Comparison of ENCODE assay signal across 10 cellular contexts in the genomic region with DNA sequence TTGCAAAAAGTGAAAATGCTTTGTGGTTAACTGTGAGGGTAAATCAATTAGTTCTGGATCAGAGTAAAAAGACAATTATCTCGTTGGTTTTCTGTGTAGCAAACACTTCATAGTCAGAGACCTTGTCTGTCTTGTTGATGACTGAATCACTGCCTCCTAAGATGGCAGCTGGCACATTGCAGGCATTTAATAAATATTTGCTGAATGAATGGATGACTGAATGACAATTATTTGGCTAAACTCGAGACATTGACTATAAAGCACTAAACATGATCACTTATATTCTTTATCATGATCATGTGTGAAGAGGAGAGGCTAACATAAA.
"Had no signal": no experiment of that assay in that cellular context is flagged by ENCODE, and none has a peak within 500 bp of the region (broad histone marks: within the 10 kb centered on the region; RNA-seq: fewer than 3 reads in every experiment).

No MANE protein-coding gene starts in this region.

- H3K27me3 ChIP-seq: dorsolateral prefrontal cortex, esophagus muscularis mucosa had no signal

- ATAC-seq: activated T-helper 17 cell treated with anti-CD3 and anti-CD28 coated beads, Interleukin-2, amount 50 U/mL, for 72 hours had no signal

- H3K27ac ChIP-seq: dorsolateral prefrontal cortex, esophagus muscularis mucosa had no signal

- H3K36me3 ChIP-seq: esophagus muscularis mucosa had no signal

- H3K9me3 ChIP-seq: esophagus muscularis mucosa had no signal

- DNase-seq: activated CD4-positive, alpha-beta T cell treated with anti-CD3 and anti-CD28 coated beads, Interleukin-2, amount 10 ng/mL, durations not matched to agents 7 days and 5 days; activated CD4-positive, CD25-positive, alpha-beta regulatory T cell; activated CD8-positive, alpha-beta memory T cell treated with anti-CD3 and anti-CD28 coated beads for 24 hours; activated naive CD4-positive, alpha-beta T cell treated with anti-CD3 and anti-CD28 coated beads, Interleukin-2, amount 50 U/mL, for 16 hours; dorsolateral prefrontal cortex; glutamatergic neuron; nephron progenitor cell; stimulated activated CD4-positive, alpha-beta T cell treated with anti-CD3 and anti-CD28 coated beads, Interleukin-4, amount 100 ng/mL, for 4 hours had no signal

- H3K4me1 ChIP-seq: esophagus muscularis mucosa had no signal

- H3K4me3 ChIP-seq: dorsolateral prefrontal cortex, esophagus muscularis mucosa had no signal
